In genomic region chr2:52818958-52819357, GRCh38 we compare ENCODE assay signal across 5 cellular contexts.
"Had no signal": no experiment of that assay in that cellular context is flagged by ENCODE, and none has a peak within 500 bp of the region (broad histone marks: within the 10 kb centered on the region; RNA-seq: fewer than 3 reads in every experiment).

No MANE protein-coding gene starts in this region.

- DNase-seq: IMR-90, KBM-7 had no signal

- ATAC-seq: HepG2, K562 had no signal

- H3K4me3 ChIP-seq: K562 had no signal

- H3K27ac ChIP-seq: HL-60 had no signal
